8 cellular contexts compared by ENCODE assay signal in the genomic region with DNA sequence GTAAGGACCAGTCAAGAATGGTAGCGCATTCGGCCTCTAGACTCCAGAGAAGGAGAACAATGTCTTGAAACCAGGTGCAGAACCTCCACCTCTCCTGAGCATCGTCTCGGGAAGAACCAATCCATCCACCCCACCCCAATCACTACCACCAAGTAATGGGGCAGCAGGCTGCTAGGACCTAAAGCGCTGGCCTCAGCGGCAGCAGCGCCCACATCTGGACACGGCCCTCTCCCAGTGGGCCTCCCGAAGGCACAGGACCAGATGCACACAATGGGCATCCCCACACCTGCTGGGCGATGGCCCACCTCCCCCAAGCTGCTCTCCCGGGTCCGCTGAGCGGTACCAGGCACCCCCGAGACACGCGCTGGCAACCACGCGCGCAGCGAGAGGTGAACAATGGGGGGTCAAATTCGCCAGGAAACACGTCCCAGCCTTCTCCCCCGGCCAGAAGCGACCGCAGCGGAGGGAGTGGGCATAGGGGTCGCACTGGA. TPM values are rescaled to one million over a fixed set of nuclear protein-coding genes. Genes with fewer than 3 reads are reported as not detected.
DNase-seq lines count a peak whose midpoint lies in the region; ATAC-seq and TF ChIP-seq lines count a peak whose summit lies in the region.

No MANE protein-coding gene starts in this region.

- H3F3A ChIP-seq in SK-N-SH (replicated peaks; ENCODE audit: insufficient read depth): no peaks in the 10 kb centered on the region

- TF ChIP-seq CTCF in H9 (conservative IDR thresholded peaks at IDR 0.05): no peak
- no peak for TF ChIP-seq CTCF in SK-N-SH (IDR thresholded peaks at IDR 0.05)
- no peak for TF ChIP-seq CTCF in foreskin fibroblast (IDR thresholded peaks at IDR 0.05; ENCODE audit: low read depth, low read length)
- TF ChIP-seq CTCF in nephron progenitor cell (IDR thresholded peaks at IDR 0.05): no peak

- H4K91ac ChIP-seq in H9 (ENCODE audit: insufficient read length, low read depth, low read length): no peak overlapping the region

- H2BK5ac ChIP-seq in H9 (ENCODE audit: insufficient read length, low read length): no peak overlapping the region

- H3K4me3 ChIP-seq in SK-N-SH (ENCODE audit: low read depth in 2 of 2, low read length in 1 of 2): peak overlapping the region in 1 of 2 experiments; percentile 60; a peak in 1 of 4 replicates
- peak overlapping the region; percentile 35 to 70 for H3K4me3 ChIP-seq in foreskin fibroblast (ENCODE audit: low read depth in 1 of 2, low read length in 2 of 2)

- H2BK12ac ChIP-seq in H9 (ENCODE audit: insufficient read length, low read depth, low read length): no peak overlapping the region

- H4K5ac ChIP-seq in H9 (ENCODE audit: insufficient read length, low read depth, low read length): no peak overlapping the region

- 0 out of 2 replicates have a peak, but pooled peaks cover 5% of the 10 kb centered on the region for H3K9me2 ChIP-seq in SK-N-SH

- no peak overlapping the region for H2AK5ac ChIP-seq in H9 (ENCODE audit: insufficient read length, low read length)

- no peak overlapping the region for H4K8ac ChIP-seq in H9 (replicated peaks; ENCODE audit: insufficient read length, low read depth, low read length)

- H4K20me1 ChIP-seq in H9 (ENCODE audit: control insufficient read depth, insufficient read depth, insufficient read length) (no peaks in the 10 kb centered on the region), SK-N-SH (ENCODE audit: insufficient read depth) (no peaks in the 10 kb centered on the region)

- H3K14ac ChIP-seq in H9 (ENCODE audit: insufficient read depth, low read length): peak overlapping the region; percentile 76

- no CpG with 5 or more reads among the region's 27 CpGs for WGBS in H9 (ENCODE audit: extremely low coverage, insufficient read length, low lambda C conversion rate)
- 10% methylated on average over 14 of the region's 27 CpGs for WGBS in SK-N-SH (ENCODE audit: low lambda C conversion rate)

- no peak for ATAC-seq in HG03175 (IDR thresholded peaks at IDR 0.05; ENCODE audit: unreplicated experiment)

- H3T11ph ChIP-seq in H9 (ENCODE audit: low read length): no peak overlapping the region

- H3K27me3 Mint-ChIP-seq in H9 (ENCODE audit: low read depth): peaks cover 9% of the 10 kb centered on the region
- H3K27me3 Mint-ChIP-seq in nephron progenitor cell (ENCODE audit: low read depth, poor library complexity): no peaks in the 10 kb centered on the region

- H3K36me3 ChIP-seq in SK-N-SH (replicated peaks in 1 of 2; ENCODE audit: control insufficient read depth in 1 of 2, insufficient read depth in 2 of 2, low read length in 1 of 2): no peaks in the 10 kb centered on the region

- H3K36me3 Mint-ChIP-seq in H9 (ENCODE audit: insufficient read depth in 1 of 3, low read depth in 3 of 3) (no peaks in the 10 kb centered on the region; a peak in 2 of 7 replicates), nephron progenitor cell (ENCODE audit: low read depth) (no peaks in the 10 kb centered on the region)

- CTCF ChIA-PET in SK-N-SH (lab: Yijun Ruan, JAX): interaction anchor here (1.5 kb wide), 1 partner anchor 57 kb away, joined by 3 read pairs; no protein-coding TSS in a partner anchor

- H3K4me1 ChIP-seq in H9 (ENCODE audit: insufficient read depth, low read length): peaks cover 4% of the 10 kb centered on the region
- H3K4me1 ChIP-seq in SK-N-SH (ENCODE audit: control insufficient read depth in 1 of 2, insufficient read depth in 2 of 2, low read depth in 1 of 2, low read length in 1 of 2): peaks cover 0 to 3% of the 10 kb centered on the region in 2 experiments; a peak in 1 of 4 replicates

- no peak overlapping the region for H2BK15ac ChIP-seq in H9 (ENCODE audit: low read depth, low read length)

- no peak overlapping the region for H3K4ac ChIP-seq in H9 (ENCODE audit: low read depth, low read length)

- H3K18ac ChIP-seq in H9 (ENCODE audit: insufficient read length, low read depth, low read length): peak overlapping the region; percentile 73

- H3K4me3 Mint-ChIP-seq in H9: peak overlapping the region; percentile 88 to 91
- H3K4me3 Mint-ChIP-seq in nephron progenitor cell: peak overlapping the region; percentile 91

- H3K9me3 ChIP-seq in H9 (ENCODE audit: control insufficient read depth, low read depth, low read length): no peaks in the 10 kb centered on the region
- H3K9me3 ChIP-seq in SK-N-SH: no peaks in the 10 kb centered on the region

- POLR2A ChIA-PET in SK-N-SH (lab: Yijun Ruan, JAX): no interaction called here

- peak overlapping the region; percentile 55 for H3K9ac ChIP-seq in H9 (ENCODE audit: extremely low read depth, insufficient read length, low read length)
- no peak overlapping the region for H3K9ac ChIP-seq in SK-N-SH

- no peak overlapping the region for H3K56ac ChIP-seq in H9 (ENCODE audit: insufficient read length, low read depth, low read length)

- H3K27ac Mint-ChIP-seq in H9 (peak overlapping the region; percentile 42 to 95 (median 84); a peak in 5 of 7 replicates), nephron progenitor cell (peak overlapping the region; percentile 71)

- no peak for TF ChIP-seq EP300 in SK-N-SH (IDR thresholded peaks at IDR 0.05; ENCODE audit: borderline replicate concordance in 1 of 2, low read depth in 1 of 2, low read length in 1 of 2)

- DNase-seq in H9 (peak; percentile 54), SK-N-SH (no peak), foreskin fibroblast (peak in 1 of 2 donors; percentile 61), nephron progenitor cell (no peak), SKM-1 (lab: John Stamatoyannopoulos, UW; ENCODE audit: unreplicated experiment) (no peak), NCI-H446 (lab: John Stamatoyannopoulos, UW) (no peak)
- DNase-seq in stimulated activated CD4-positive, alpha-beta T cell treated with anti-CD3 and anti-CD28 coated beads, Interleukin-2, amount 100 ng/mL, for 48 hours: no peak

- H3K79me2 ChIP-seq in H9 (ENCODE audit: insufficient read depth, low read length): peaks cover 25% of the 10 kb centered on the region; the same call in 1 of the 2 replicates
- no peaks in the 10 kb centered on the region for H3K79me2 ChIP-seq in SK-N-SH (ENCODE audit: insufficient read depth)

- H3K4me2 ChIP-seq in H9 (ENCODE audit: insufficient read depth, insufficient read length, low read length): peak overlapping the region; percentile 86
- peak overlapping the region; percentile 73 for H3K4me2 ChIP-seq in SK-N-SH

- H3K27me3 ChIP-seq in H9 (ENCODE audit: insufficient read depth, low read length): no peaks in the 10 kb centered on the region
- peaks cover 56% of the 10 kb centered on the region for H3K27me3 ChIP-seq in SK-N-SH (ENCODE audit: insufficient read depth)

- H3K23ac ChIP-seq in H9 (ENCODE audit: insufficient read length, low read depth, low read length): no peak overlapping the region

- no peak for TF ChIP-seq RAD21 in SK-N-SH (IDR thresholded peaks at IDR 0.05; ENCODE audit: low read length)

- H3K4me1 Mint-ChIP-seq in H9 (peaks cover 72 to 79% of the 10 kb centered on the region in 2 experiments), nephron progenitor cell (peaks cover 80% of the 10 kb centered on the region)

- H3K9me3 Mint-ChIP-seq in H9: no peaks in the 10 kb centered on the region; a peak in 1 of 5 replicates
- H3K9me3 Mint-ChIP-seq in nephron progenitor cell: no peaks in the 10 kb centered on the region

- no peak overlapping the region for H3K27ac ChIP-seq in H9 (ENCODE audit: insufficient read length, low read depth, low read length)
- no peak overlapping the region for H3K27ac ChIP-seq in SK-N-SH (ENCODE audit: low read depth in 2 of 2, low read length in 1 of 2)

- H2BK20ac ChIP-seq in H9 (ENCODE audit: low read depth, low read length, poor library complexity, severe bottlenecking): no peak overlapping the region

- peaks cover 7% of the 10 kb centered on the region for H3K23me2 ChIP-seq in H9 (ENCODE audit: insufficient read length, low read depth, low read length, poor library complexity, severe bottlenecking)

- no peak overlapping the region for H2BK120ac ChIP-seq in H9 (ENCODE audit: low read depth, low read length, poor library complexity, severe bottlenecking)

- H2AFZ ChIP-seq in H9 (ENCODE audit: low read length) (no peak overlapping the region), SK-N-SH (ENCODE audit: low read depth) (peak overlapping the region; percentile 47; the same call in 1 of the 2 replicates)

- H3K79me1 ChIP-seq in H9 (ENCODE audit: insufficient read depth, low read depth, low read length, poor library complexity, severe bottlenecking): no peaks in the 10 kb centered on the region

TF ChIP-seq in SK-N-SH, 30 proteins besides CTCF, POLR2A, EP300 and RAD21:
- TF ChIP-seq POLR2AphosphoS5 (IDR thresholded peaks at IDR 0.05; ENCODE audit: low read depth, low read length) (no peak), ELF1 (IDR thresholded peaks at IDR 0.05) (no peak), NRF1 (IDR thresholded peaks at IDR 0.05; ENCODE audit: low read depth, low read length) (no peak), CHD2 (IDR thresholded peaks at IDR 0.05; ENCODE audit: low read length, partially characterized antibody) (no peak), MEF2A (IDR thresholded peaks at IDR 0.05; ENCODE audit: borderline replicate concordance, low read depth) (no peak), RXRA (IDR thresholded peaks at IDR 0.05; ENCODE audit: borderline replicate concordance, low read depth) (no peak), TAF1 (IDR thresholded peaks at IDR 0.05; ENCODE audit: borderline replicate concordance, low read depth, low read length) (no peak), SMC3 (IDR thresholded peaks at IDR 0.05; ENCODE audit: low read depth, low read length) (no peak), JUND (IDR thresholded peaks at IDR 0.05) (no peak), FOSL2 (IDR thresholded peaks at IDR 0.05; ENCODE audit: borderline replicate concordance, low read depth) (no peak), RFX5 (IDR thresholded peaks at IDR 0.05; ENCODE audit: low read length) (no peak), GABPA (IDR thresholded peaks at IDR 0.05; ENCODE audit: low read depth) (no peak)

RNA-seq across cellular contexts. Expression of a gene that starts 0.6 kb away (rescaled TPM):
- total RNA-seq in H9 (2021): 15.7 and 17.6 TPM in 2 replicates
- polyA plus RNA-seq in SK-N-SH (2012; rRNA removed): not detected in 2 replicates
- polyA plus RNA-seq in SK-N-SH (2012; cell fraction: cytosol; rRNA removed): not detected in 2 replicates
- not detected in 2 replicates for polyA plus RNA-seq in SK-N-SH (2012; cell fraction: nucleus; rRNA removed)
